In genomic region chr7:25448301-25448700, GRCh38 we compare ENCODE assay signal across 30 cellular contexts.
"Had no signal": no experiment of that assay in that cellular context is flagged by ENCODE, and none has a peak within 500 bp of the region (broad histone marks: within the 10 kb centered on the region; RNA-seq: fewer than 3 reads in every experiment).

No MANE protein-coding gene starts in this region.

- H3K9me3 ChIP-seq: adrenal gland, body of pancreas had no signal

- H3K4me1 ChIP-seq: adrenal gland, body of pancreas, esophagus muscularis mucosa, foreskin keratinocyte, gastroesophageal sphincter, heart right ventricle had no signal

- ATAC-seq: activated naive CD8-positive, alpha-beta T cell treated with anti-CD3 and anti-CD28 coated beads, Interleukin-2, amount 50 U/mL, for 24 hours; body of pancreas; foreskin keratinocyte; gastroesophageal sphincter; heart right ventricle; WTC11 had no signal

- H3K27me3 ChIP-seq: adrenal gland, body of pancreas, esophagus muscularis mucosa, foreskin keratinocyte, gastroesophageal sphincter, heart right ventricle had no signal

- DNase-seq: activated CD4-positive, alpha-beta memory T cell treated with anti-CD3 and anti-CD28 coated beads, Interleukin-2, amount 10 ng/mL, durations not matched to agents 7 days and 5 days; activated CD4-positive, alpha-beta T cell treated with anti-CD3 and anti-CD28 coated beads for 1 hour; activated CD4-positive, alpha-beta T cell treated with anti-CD3 and anti-CD28 coated beads for 4 hours; activated CD4-positive, alpha-beta T cell treated with anti-CD3 and anti-CD28 coated beads, Interleukin-2, amount 10 ng/mL, durations not matched to agents 7 days and 5 days; activated CD4-positive, alpha-beta T cell treated with anti-CD3 and anti-CD28 coated beads, Interleukin-2, amount 50 U/mL, for 4 hours; activated CD8-positive, alpha-beta memory T cell treated with anti-CD3 and anti-CD28 coated beads, Interleukin-2, amount 50 U/mL, for 48 hours; activated effector memory CD4-positive, alpha-beta T cell treated with anti-CD3 and anti-CD28 coated beads, Interleukin-2, amount 50 U/mL, for 16 hours; activated naive CD4-positive, alpha-beta T cell treated with anti-CD3 and anti-CD28 coated beads for 36 hours; activated naive CD8-positive, alpha-beta T cell treated with anti-CD3 and anti-CD28 coated beads for 36 hours; activated naive CD8-positive, alpha-beta T cell treated with anti-CD3 and anti-CD28 coated beads, Interleukin-2, amount 50 U/mL, for 24 hours; activated T-cell treated with anti-CD3 and anti-CD28 coated beads for 4 hours; activated T-cell treated with anti-CD3 and anti-CD28 coated beads, Interleukin-2, amount 50 U/mL, for 48 hours; adrenal gland; amygdala; aorta; body of pancreas; central memory CD4-positive, alpha-beta T cell; cerebellar nuclear complex; dorsolateral prefrontal cortex; effector memory CD4-positive, alpha-beta T cell; endodermal cell; erythroblast; foreskin keratinocyte; heart right ventricle; T-helper 2 cell had no signal

- H3K27ac ChIP-seq: adrenal gland, body of pancreas, coronary artery, dorsolateral prefrontal cortex, esophagus muscularis mucosa, foreskin keratinocyte, gastroesophageal sphincter, heart right ventricle, VCaP had no signal

- H3K4me3 ChIP-seq: adrenal gland, body of pancreas, coronary artery, dorsolateral prefrontal cortex, esophagus muscularis mucosa, gastroesophageal sphincter, heart right ventricle had no signal

- H3K36me3 ChIP-seq: adrenal gland, esophagus muscularis mucosa, gastroesophageal sphincter, heart right ventricle had no signal
